In genomic region chr12:123949118-123949774, GRCh38 we compare ENCODE assay signal across 1 cellular context.
TF ChIP-seq lines count a peak whose summit lies in the region.

No MANE protein-coding gene starts in this region.

TF ChIP-seq in liver, 16 proteins besides CTCF, POLR2A, EP300 and RAD21 (continued from another document):
- TF ChIP-seq ZBTB33 (IDR thresholded peaks at IDR 0.05) (no peak), JUND (IDR thresholded peaks at IDR 0.05) (peak; percentile 53 to 58), NR2F2 (IDR thresholded peaks at IDR 0.05) (no peak), RXRA (IDR thresholded peaks at IDR 0.05) (peak; percentile 38 to 60), GABPA (IDR thresholded peaks at IDR 0.05 in 1 of 2, conservative IDR thresholded peaks at IDR 0.05 in 1 of 2) (no peak), TAF1 (conservative IDR thresholded peaks at IDR 0.05) (no peak)
